9 cellular contexts compared by ENCODE assay signal in the genomic region with DNA sequence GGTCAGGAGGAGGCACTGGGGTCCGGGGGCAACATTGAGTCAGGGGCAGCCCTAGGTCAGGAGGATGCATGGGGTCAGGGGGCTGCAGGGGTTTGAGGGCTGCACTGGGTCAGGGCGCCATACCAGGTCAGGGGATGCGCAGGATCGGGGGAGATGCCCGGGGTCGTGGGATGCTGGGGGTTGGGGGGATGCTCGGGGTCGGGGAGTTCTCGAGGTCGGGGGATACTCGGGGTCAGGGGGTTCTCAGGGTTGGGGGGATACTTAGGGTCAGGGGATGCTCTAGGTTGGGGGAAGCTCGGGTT. TPM values are rescaled to one million over a fixed set of nuclear protein-coding genes. Genes with fewer than 3 reads are reported as not detected.
DNase-seq lines count a peak whose midpoint lies in the region; ATAC-seq lines count a peak whose summit lies in the region.
"Had no signal": no experiment of that assay in that cellular context is flagged by ENCODE, and none has a peak within 500 bp of the region (broad histone marks: within the 10 kb centered on the region; RNA-seq: fewer than 3 reads in every experiment).

No MANE protein-coding gene starts in this region.

- POLR2A ChIA-PET in activated CD4-positive, alpha-beta memory T cell treated with anti-CD3 and anti-CD28 coated beads, Interleukin-2, amount 10 ng/mL, durations not matched to agents 7 days and 5 days (lab: Charles Lee), result interaction anchor here (0.7 to 3.1 kb wide), 11 partner anchors 9 to 303 kb away, joined by 3 to 39 read pairs (median 8); partner anchors contain the start of gene IRF4

- intact Hi-C loops in activated CD4-positive, alpha-beta T cell treated with anti-CD3 and anti-CD28 coated beads, Interleukin-2, amount 10 ng/mL, durations not matched to agents 24 days and 14 days (cut with micrococcal nuclease), result loop anchor here (1.0 to 5.0 kb wide), 3 partner anchors 8 to 291 kb away; no protein-coding TSS in a partner anchor

- H3K27ac Mint-ChIP-seq in activated CD4-positive, alpha-beta T cell treated with anti-CD3 and anti-CD28 coated beads, Interleukin-2, amount 10 ng/mL, durations not matched to agents 24 days and 14 days, result peak overlapping the region; percentile 80
- H3K27ac Mint-ChIP-seq in activated CD4-positive, alpha-beta memory T cell treated with anti-CD3 and anti-CD28 coated beads, Interleukin-2, amount 10 ng/mL, durations not matched to agents 7 days and 5 days, result no peak overlapping the region
- H3K27ac Mint-ChIP-seq in stimulated activated naive B cell treated with anti-CD40 and anti-IgM and Interleukin-4, amounts not matched to agents 10 μg/mL and 1 μg/mL and 100 μg/mL, for 72 hours, result peak overlapping the region; percentile 81

- H3K27me3 Mint-ChIP-seq in activated CD4-positive, alpha-beta T cell treated with anti-CD3 and anti-CD28 coated beads, Interleukin-2, amount 10 ng/mL, durations not matched to agents 24 days and 14 days, result no peaks in the 10 kb centered on the region
- H3K27me3 Mint-ChIP-seq in activated CD4-positive, alpha-beta memory T cell treated with anti-CD3 and anti-CD28 coated beads, Interleukin-2, amount 10 ng/mL, durations not matched to agents 7 days and 5 days, result no peaks in the 10 kb centered on the region
- no peaks in the 10 kb centered on the region for H3K27me3 Mint-ChIP-seq in stimulated activated naive B cell treated with anti-CD40 and anti-IgM and Interleukin-4, amounts not matched to agents 10 μg/mL and 1 μg/mL and 100 μg/mL, for 72 hours

- H3K4me3 ChIP-seq in iPS-11a (ENCODE audit: low read depth, low read length), result peak overlapping the region; percentile 85

- no peak for DNase-seq in activated CD4-positive, alpha-beta T cell treated with anti-CD3 and anti-CD28 coated beads, Interleukin-2, amount 10 ng/mL, durations not matched to agents 24 days and 14 days
- no peak for DNase-seq in activated CD4-positive, alpha-beta T cell treated with anti-CD3 and anti-CD28 coated beads, Interleukin-2, amount 50 U/mL, for 4 hours
- no peak for DNase-seq in activated CD4-positive, alpha-beta memory T cell treated with anti-CD3 and anti-CD28 coated beads, Interleukin-2, amount 10 ng/mL, durations not matched to agents 7 days and 5 days
- DNase-seq in stimulated activated naive B cell treated with anti-CD40 and anti-IgM and Interleukin-4, amounts not matched to agents 10 μg/mL and 1 μg/mL and 100 μg/mL, for 72 hours, result no peak
- DNase-seq in stimulated activated CD4-positive, alpha-beta T cell treated with anti-CD3 and anti-CD28 coated beads, Interleukin-4, amount 100 ng/mL, for 1 hour, result no peak
- DNase-seq in kidney glomerular epithelial cell (lab: John Stamatoyannopoulos, UW), result no peak
- DNase-seq: ACHN had no signal

- H3K9me3 Mint-ChIP-seq in activated CD4-positive, alpha-beta T cell treated with anti-CD3 and anti-CD28 coated beads, Interleukin-2, amount 10 ng/mL, durations not matched to agents 24 days and 14 days, result no peaks in the 10 kb centered on the region
- H3K9me3 Mint-ChIP-seq in activated CD4-positive, alpha-beta memory T cell treated with anti-CD3 and anti-CD28 coated beads, Interleukin-2, amount 10 ng/mL, durations not matched to agents 7 days and 5 days, result no peaks in the 10 kb centered on the region
- H3K9me3 Mint-ChIP-seq in stimulated activated naive B cell treated with anti-CD40 and anti-IgM and Interleukin-4, amounts not matched to agents 10 μg/mL and 1 μg/mL and 100 μg/mL, for 72 hours, result no peaks in the 10 kb centered on the region

- ATAC-seq in stimulated activated naive B cell treated with anti-CD40 and anti-IgM and Interleukin-4, amounts not matched to agents 10 μg/mL and 1 μg/mL and 100 μg/mL, for 72 hours (replicated peaks), result no peak
- no peak for ATAC-seq in HG03159 (IDR thresholded peaks at IDR 0.05; ENCODE audit: unreplicated experiment)

- H3K4me3 Mint-ChIP-seq in activated CD4-positive, alpha-beta T cell treated with anti-CD3 and anti-CD28 coated beads, Interleukin-2, amount 10 ng/mL, durations not matched to agents 24 days and 14 days, result peak overlapping the region; percentile 98
- peak overlapping the region; percentile 88 for H3K4me3 Mint-ChIP-seq in activated CD4-positive, alpha-beta memory T cell treated with anti-CD3 and anti-CD28 coated beads, Interleukin-2, amount 10 ng/mL, durations not matched to agents 7 days and 5 days
- H3K4me3 Mint-ChIP-seq in stimulated activated naive B cell treated with anti-CD40 and anti-IgM and Interleukin-4, amounts not matched to agents 10 μg/mL and 1 μg/mL and 100 μg/mL, for 72 hours, result peak overlapping the region; percentile 93 to 99

- peaks cover 16% of the 10 kb centered on the region for H3K36me3 Mint-ChIP-seq in activated CD4-positive, alpha-beta T cell treated with anti-CD3 and anti-CD28 coated beads, Interleukin-2, amount 10 ng/mL, durations not matched to agents 24 days and 14 days (ENCODE audit: low read depth)
- H3K36me3 Mint-ChIP-seq in activated CD4-positive, alpha-beta memory T cell treated with anti-CD3 and anti-CD28 coated beads, Interleukin-2, amount 10 ng/mL, durations not matched to agents 7 days and 5 days (ENCODE audit: low read depth), result peaks cover 10% of the 10 kb centered on the region
- H3K36me3 Mint-ChIP-seq in stimulated activated naive B cell treated with anti-CD40 and anti-IgM and Interleukin-4, amounts not matched to agents 10 μg/mL and 1 μg/mL and 100 μg/mL, for 72 hours, result peaks cover 9 to 11% of the 10 kb centered on the region in 2 donors

- CTCF ChIA-PET in activated CD4-positive, alpha-beta memory T cell treated with anti-CD3 and anti-CD28 coated beads, Interleukin-2, amount 10 ng/mL, durations not matched to agents 7 days and 5 days (lab: Charles Lee), result interaction anchor here (1.0 to 3.7 kb wide), 5 partner anchors 9 to 28 kb away, joined by 3 to 14 read pairs (median 12); no protein-coding TSS in a partner anchor

- H3K4me1 Mint-ChIP-seq in activated CD4-positive, alpha-beta T cell treated with anti-CD3 and anti-CD28 coated beads, Interleukin-2, amount 10 ng/mL, durations not matched to agents 24 days and 14 days, result peaks cover 26% of the 10 kb centered on the region
- peaks cover 35% of the 10 kb centered on the region for H3K4me1 Mint-ChIP-seq in activated CD4-positive, alpha-beta memory T cell treated with anti-CD3 and anti-CD28 coated beads, Interleukin-2, amount 10 ng/mL, durations not matched to agents 7 days and 5 days
- peaks cover 19 to 31% of the 10 kb centered on the region in 2 donors for H3K4me1 Mint-ChIP-seq in stimulated activated naive B cell treated with anti-CD40 and anti-IgM and Interleukin-4, amounts not matched to agents 10 μg/mL and 1 μg/mL and 100 μg/mL, for 72 hours

RNA-seq across cellular contexts. Expression of gene EXOC2, which starts 0.7 kb away (rescaled TPM):
- total RNA-seq in activated CD4-positive, alpha-beta T cell treated with anti-CD3 and anti-CD28 coated beads, Interleukin-2, amount 10 ng/mL, durations not matched to agents 24 days and 14 days, result 43.6 and 44.1 TPM in 2 replicates
- 10 to 100 TPM; 31.9 to 35.7 TPM for total RNA-seq in activated CD4-positive, alpha-beta memory T cell treated with anti-CD3 and anti-CD28 coated beads, Interleukin-2, amount 10 ng/mL, durations not matched to agents 7 days and 5 days

RNA-seq across cellular contexts. Expression of gene HUS1B, which starts 36.8 kb away (rescaled TPM):
- total RNA-seq in activated CD4-positive, alpha-beta T cell treated with anti-CD3 and anti-CD28 coated beads, Interleukin-2, amount 10 ng/mL, durations not matched to agents 24 days and 14 days, result 2.1 and 3.3 TPM in 2 replicates
- total RNA-seq in activated CD4-positive, alpha-beta memory T cell treated with anti-CD3 and anti-CD28 coated beads, Interleukin-2, amount 10 ng/mL, durations not matched to agents 7 days and 5 days, result under 1 TPM; 0.78 to 0.86 TPM
